In genomic region chr7:19872094-19872493, GRCh38 we compare ENCODE assay signal across 8 cellular contexts.
"Had no signal": no experiment of that assay in that cellular context is flagged by ENCODE, and none has a peak within 500 bp of the region (broad histone marks: within the 10 kb centered on the region; RNA-seq: fewer than 3 reads in every experiment).

No MANE protein-coding gene starts in this region.

- H3K27ac ChIP-seq: GM23248, HL-60 had no signal

- H3K27ac Mint-ChIP-seq: H9, HFFc6, IgD-negative memory B cell had no signal

- H2AFZ ChIP-seq: GM23248 had no signal

- H3K4me1 Mint-ChIP-seq: H9 had no signal

- H3K4me3 ChIP-seq: GM23248 had no signal

- H3K4me3 Mint-ChIP-seq: H9, HFFc6, IgD-negative memory B cell had no signal

- ATAC-seq: HCT116 had no signal

- H3K9ac ChIP-seq: GM23248 had no signal

- DNase-seq: GM23248, GOT3, H9, HFFc6, KG1 had no signal

- H3K36me3 Mint-ChIP-seq: IgD-negative memory B cell had no signal
